ENCODE assay signal across 23 cellular contexts in genomic region chr2:238851751-238852150, GRCh38. TPM values are rescaled to one million over a fixed set of nuclear protein-coding genes. Genes with fewer than 3 reads are reported as not detected.
DNase-seq lines count a peak whose midpoint lies in the region; TF ChIP-seq lines count a peak whose summit lies in the region.
"Had no signal": no experiment of that assay in that cellular context is flagged by ENCODE, and none has a peak within 500 bp of the region (broad histone marks: within the 10 kb centered on the region; RNA-seq: fewer than 3 reads in every experiment).

No MANE protein-coding gene starts in this region.

- H3K9ac ChIP-seq in mesenchymal stem cell (ENCODE audit: low read length), result peak overlapping the region; percentile 99

- no peak overlapping the region for H3K14ac ChIP-seq in mesenchymal stem cell (ENCODE audit: low read length in 2 of 2)

- H3K4me1 ChIP-seq in esophagus muscularis mucosa, result peaks cover 14 to 66% (median 49%) of the 10 kb centered on the region in 4 donors
- peaks cover 23% of the 10 kb centered on the region for H3K4me1 ChIP-seq in mesenchymal stem cell (ENCODE audit: control insufficient read depth, insufficient read depth, low read depth, low read length)
- H3K4me1 ChIP-seq in urinary bladder (ENCODE audit: insufficient read depth), result no peaks in the 10 kb centered on the region

- H3K4me3 ChIP-seq in H7 (ENCODE audit: insufficient read depth, low read depth, low read length) (no peak overlapping the region), esophagus muscularis mucosa (peak overlapping the region in 2 of 4 donors; percentile 4 to 89), mesenchymal stem cell (ENCODE audit: insufficient read depth in 1 of 2, low read depth in 1 of 2, low read length in 2 of 2) (peak overlapping the region in 1 of 2 experiments; percentile 98), urinary bladder (ENCODE audit: low read depth, low read length) (peak overlapping the region; percentile 6)
- H3K4me3 ChIP-seq: coronary artery had no signal

- H3K27me3 ChIP-seq in H7 (ENCODE audit: control insufficient read depth, insufficient read depth, low read length) (peaks cover 39% of the 10 kb centered on the region), esophagus muscularis mucosa (peaks cover 0 to 32% (median 0%) of the 10 kb centered on the region in 4 donors), mesenchymal stem cell (ENCODE audit: control insufficient read depth in 1 of 2, insufficient read depth in 1 of 2, low read length in 2 of 2) (peaks cover 0 to 56% of the 10 kb centered on the region in 2 experiments)

- DNase-seq in H7 (peak; percentile 7), esophagus muscularis mucosa (ENCODE audit: extremely low spot score) (peak; percentile 31), mesenchymal stem cell (peak; percentile 25), NCI-H1694 treated with DMSO at 0.1 percent for 48 hours (lab: John Stamatoyannopoulos, UW) (no peak), NCI-H510A (lab: John Stamatoyannopoulos, UW) (no peak)
- DNase-seq in activated T-cell treated with anti-CD3 and anti-CD28 coated beads, Interleukin-2, amount 50 U/mL, for 1 hour, result no peak
- DNase-seq: activated naive CD4-positive, alpha-beta T cell treated with Interleukin-2 at 50 U/mL for 16 hours; activated T-cell treated with anti-CD3 and anti-CD28 coated beads, Interleukin-2, amount 50 U/mL, for 48 hours; amniotic stem cell; DMS153; GOT3; naive B cell; NCI-H1105; NCI-H2029 treated with DMSO at 0.1 percent for 48 hours; NCI-H2227 treated with DMSO at 0.1 percent for 48 hours; nucleus accumbens; stimulated activated CD4-positive, alpha-beta T cell treated with anti-CD3 and anti-CD28 coated beads, Interleukin-4, amount 100 ng/mL, for 24 hours; stimulated activated naive CD4-positive, alpha-beta T cell treated with Interleukin-2 at 50 U/mL for 16 hours had no signal

- no peak overlapping the region for H3K23ac ChIP-seq in mesenchymal stem cell (ENCODE audit: low read length in 2 of 2)

- H2BK5ac ChIP-seq in mesenchymal stem cell (ENCODE audit: low read depth, low read length, poor library complexity, severe bottlenecking), result no peak overlapping the region

- TF ChIP-seq POLR2A in esophagus muscularis mucosa (IDR thresholded peaks at IDR 0.05; ENCODE audit: low read depth), result no peak

- no peak overlapping the region for H3K4me2 ChIP-seq in mesenchymal stem cell (ENCODE audit: low read length, poor library complexity, severe bottlenecking)

- no peak overlapping the region for H3K4ac ChIP-seq in mesenchymal stem cell (ENCODE audit: low read depth in 1 of 2, low read length in 2 of 2)

- H4K91ac ChIP-seq in mesenchymal stem cell (ENCODE audit: low read length), result no peak overlapping the region

- H4K8ac ChIP-seq in mesenchymal stem cell (ENCODE audit: low read length), result no peak overlapping the region

- H3K79me1 ChIP-seq in mesenchymal stem cell (replicated peaks; ENCODE audit: low read length, poor library complexity, severe bottlenecking), result no peaks in the 10 kb centered on the region

- no peak overlapping the region for H2BK15ac ChIP-seq in mesenchymal stem cell (ENCODE audit: low read depth, poor library complexity, severe bottlenecking)

- intact Hi-C loops in esophagus muscularis mucosa (cut with DNase I), result no loop called here

- H3K27ac ChIP-seq in esophagus muscularis mucosa (replicated peaks in 1 of 4), result peak overlapping the region; percentile 16 to 79 (median 36)
- no peak overlapping the region for H3K27ac ChIP-seq in mesenchymal stem cell (ENCODE audit: low read length, poor library complexity, severe bottlenecking)
- H3K27ac ChIP-seq in urinary bladder (ENCODE audit: low read depth), result no peak overlapping the region
- H3K27ac ChIP-seq: coronary artery had no signal

- WGBS in esophagus muscularis mucosa, result 65% methylated on average over 3 of the region's 3 CpGs
- 63% methylated on average over 3 of the region's 3 CpGs for WGBS in mesenchymal stem cell
- 36% methylated on average over 3 of the region's 3 CpGs for WGBS in urinary bladder

- no peak overlapping the region for H2AFZ ChIP-seq in mesenchymal stem cell (ENCODE audit: low read depth, low read length)

- H3K9me3 ChIP-seq in esophagus muscularis mucosa, result no peaks in the 10 kb centered on the region
- H3K9me3 ChIP-seq in mesenchymal stem cell (ENCODE audit: control insufficient read depth, low read length), result no peaks in the 10 kb centered on the region

- H3K36me3 ChIP-seq in H7 (replicated peaks; ENCODE audit: control insufficient read depth, insufficient read depth, low read length) (no peaks in the 10 kb centered on the region), esophagus muscularis mucosa (peaks cover 0 to under 1% (median 0%) of the 10 kb centered on the region in 4 donors), mesenchymal stem cell (ENCODE audit: control insufficient read depth in 1 of 2, insufficient read depth in 2 of 2, low read depth in 1 of 2, low read length in 2 of 2) (peaks cover 0 to 50% of the 10 kb centered on the region in 2 experiments), urinary bladder (ENCODE audit: insufficient read depth) (no peaks in the 10 kb centered on the region)

- TF ChIP-seq CTCF in esophagus muscularis mucosa (IDR thresholded peaks at IDR 0.05), result no peak

- no peak overlapping the region for H2AK5ac ChIP-seq in mesenchymal stem cell (ENCODE audit: low read length, severe bottlenecking)

- no peak overlapping the region for H2BK12ac ChIP-seq in mesenchymal stem cell (ENCODE audit: low read length in 2 of 2)

- no peak overlapping the region for H2BK120ac ChIP-seq in mesenchymal stem cell (ENCODE audit: low read depth, low read length)

- no peak for TF ChIP-seq EP300 in esophagus muscularis mucosa (IDR thresholded peaks at IDR 0.05)

- H3K18ac ChIP-seq in mesenchymal stem cell (ENCODE audit: low read depth in 1 of 2, low read length in 2 of 2), result peak overlapping the region; percentile 20 to 21

RNA-seq across cellular contexts. Expression of gene TWIST2, which starts 3.9 kb away (rescaled TPM):
- total RNA-seq in H7 (2014; rRNA removed; shearing (Covaris generic)), result 7.1 and 8.1 TPM in 2 replicates
- total RNA-seq in esophagus muscularis mucosa (10 to 100 TPM; 37.4 to 51.6 (median 47.4) TPM), urinary bladder (20.5 TPM)
- 11.1 TPM for polyA plus RNA-seq in mesenchymal stem cell (2013, experiment 1 of 2)
- 11.7 TPM for polyA plus RNA-seq in mesenchymal stem cell (2013, experiment 2 of 2)
- polyA plus RNA-seq in urinary bladder, result 25.1 TPM
- total RNA-seq: activated CD8-positive, alpha-beta memory T cell treated with anti-CD3 and anti-CD28 coated beads for 36 hours; SK-MEL-5; T-helper 1 cell treated with Interleukin-12 subunit alpha and Interleukin-12 subunit beta and Interleukin-4 antibody, amounts not matched to agents 30 ng/mL and 1 ng/mL, for 36 hours had no signal

Comparison
In these comparisons a context has a peak if more than half of its experiments do, and no peak if none do; other contexts are left out.
1. DNase-seq: peak in H7 (single experiment), esophagus muscularis mucosa (single experiment) and mesenchymal stem cell (single experiment); none in activated T-cell treated with anti-CD3 and anti-CD28 coated beads, Interleukin-2, amount 50 U/mL, for 1 hour (single experiment), NCI-H1694 treated with DMSO at 0.1 percent for 48 hours (single experiment) and NCI-H510A (single experiment).
2. H3K27ac ChIP-seq: peak in esophagus muscularis mucosa (4 of 4); none in mesenchymal stem cell (single experiment) and urinary bladder (single experiment).